9 cellular contexts compared by ENCODE assay signal in the genomic region with DNA sequence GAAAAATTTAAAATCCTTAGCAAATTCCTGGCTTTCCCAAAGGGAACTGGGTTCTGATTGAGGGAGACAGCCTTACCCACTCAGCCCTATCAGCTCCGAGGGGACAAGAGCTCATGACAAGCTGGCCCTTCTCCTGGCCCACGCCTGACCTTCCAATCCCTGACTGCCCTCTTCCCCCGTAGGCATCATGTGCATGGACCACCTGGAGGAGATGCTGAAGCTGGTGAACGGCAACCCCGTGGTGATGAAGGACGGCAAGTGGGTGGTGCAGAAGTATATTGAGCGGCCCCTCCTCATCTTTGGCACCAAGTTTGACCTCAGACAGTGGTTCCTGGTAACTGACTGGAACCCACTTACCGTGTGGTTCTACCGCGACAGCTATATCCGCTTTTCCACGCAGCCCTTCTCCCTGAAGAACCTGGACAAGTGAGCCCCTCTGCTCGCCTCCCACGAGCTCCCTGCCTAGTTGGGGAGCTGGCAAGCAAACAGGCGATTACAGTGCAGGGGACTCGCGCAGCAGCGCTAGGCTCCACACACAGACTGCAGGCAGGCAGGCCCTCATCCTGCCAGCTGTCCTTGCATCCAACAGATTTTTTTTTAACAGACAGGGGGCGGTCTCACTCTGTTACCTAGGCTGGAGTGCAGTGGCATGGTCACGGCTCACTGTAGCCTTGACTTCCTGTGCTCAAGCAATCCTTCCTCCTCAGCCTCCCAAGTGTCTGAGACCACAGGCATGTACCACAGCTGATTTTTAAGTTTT. TPM values are rescaled to one million over a fixed set of nuclear protein-coding genes. Genes with fewer than 3 reads are reported as not detected.
DNase-seq lines count a peak whose midpoint lies in the region; ATAC-seq and TF ChIP-seq lines count a peak whose summit lies in the region.
"Had no signal": no experiment of that assay in that cellular context is flagged by ENCODE, and none has a peak within 500 bp of the region (broad histone marks: within the 10 kb centered on the region; RNA-seq: fewer than 3 reads in every experiment).

No MANE protein-coding gene starts in this region.

- WGBS in adrenal gland, 4 donors = 78 to 83% (median 81%) methylated on average over 20 of the region's 20 CpGs

- intact Hi-C loops in adrenal gland (cut with DNase I) = no loop called here

- no peak overlapping the region for H3K27ac Mint-ChIP-seq in memory B cell

- H3K36me3 ChIP-seq in MM.1S (replicated peaks; ENCODE audit: insufficient read depth, low read length) (no peaks in the 10 kb centered on the region), adrenal gland (replicated peaks in 1 of 2) (peaks cover 0 to 8% of the 10 kb centered on the region in 2 donors)

- ATAC-seq in memory B cell (ENCODE audit: low read depth) (peak; percentile 50), HG03280 (IDR thresholded peaks at IDR 0.05; ENCODE audit: unreplicated experiment) (no peak), HG02885 (IDR thresholded peaks at IDR 0.05; ENCODE audit: poor library complexity, unreplicated experiment) (no peak), GM21360 (IDR thresholded peaks at IDR 0.05; ENCODE audit: unreplicated experiment) (no peak)

- no peaks in the 10 kb centered on the region for H4K20me1 ChIP-seq in MM.1S (ENCODE audit: insufficient read depth, low read length)

- H3F3A ChIP-seq in MM.1S (ENCODE audit: insufficient read depth, low read length) = no peaks in the 10 kb centered on the region

- DNase-seq in GF-D8 (lab: John Stamatoyannopoulos, UW) = peak; percentile 28
- DNase-seq in MM.1S = peak; percentile 8
- DNase-seq in adrenal gland = no peak
- DNase-seq in memory B cell (ENCODE audit: low spot score in 2 of 2) = no peak
- DNase-seq in amygdala (lab: John Stamatoyannopoulos, UW) = no peak

- H3K4me1 Mint-ChIP-seq in memory B cell = no peaks in the 10 kb centered on the region

- H3K27me3 Mint-ChIP-seq in memory B cell = no peaks in the 10 kb centered on the region

- H3K4me2 ChIP-seq in MM.1S (ENCODE audit: low read depth, low read length) = no peak overlapping the region

- peak; percentile 13 for TF ChIP-seq CTCF in MM.1S (IDR thresholded peaks at IDR 0.05; ENCODE audit: low read length)
- TF ChIP-seq CTCF in adrenal gland (IDR thresholded peaks at IDR 0.05) = peak in 4 of 6 experiments; percentile 9 to 40 (median 29)

- no peaks in the 10 kb centered on the region for H3K9me3 ChIP-seq in MM.1S (replicated peaks; ENCODE audit: insufficient read depth, low read length)
- no peaks in the 10 kb centered on the region for H3K9me3 ChIP-seq in adrenal gland (replicated peaks in 1 of 3)

- no peak overlapping the region for H3K4me3 ChIP-seq in MM.1S (ENCODE audit: low read length)
- H3K4me3 ChIP-seq in adrenal gland = no peak overlapping the region

- no peak overlapping the region for H3K9ac ChIP-seq in MM.1S (ENCODE audit: low read length)

- no peak overlapping the region for H2AFZ ChIP-seq in MM.1S (ENCODE audit: low read length)

- H3K9me2 ChIP-seq in MM.1S (replicated peaks; ENCODE audit: insufficient read depth, low read length) = no peaks in the 10 kb centered on the region

- no peaks in the 10 kb centered on the region for H3K9me3 Mint-ChIP-seq in memory B cell

- TF ChIP-seq POLR2A in adrenal gland (IDR thresholded peaks at IDR 0.05) = no peak

- H3K36me3 Mint-ChIP-seq in memory B cell = no peaks in the 10 kb centered on the region

- H3K4me3 Mint-ChIP-seq in memory B cell = no peak overlapping the region

- H3K27ac ChIP-seq in MM.1S (ENCODE audit: low read length) (no peak overlapping the region), adrenal gland (no peak overlapping the region)
- H3K27ac ChIP-seq: epithelial cell of prostate had no signal

- H3K27me3 ChIP-seq in MM.1S (replicated peaks; ENCODE audit: insufficient read depth, low read length) (no peaks in the 10 kb centered on the region), adrenal gland (no peaks in the 10 kb centered on the region)

- H3K4me1 ChIP-seq in MM.1S (ENCODE audit: low read length) (no peaks in the 10 kb centered on the region), adrenal gland (replicated peaks in 1 of 2) (no peaks in the 10 kb centered on the region)

- H3K79me2 ChIP-seq in MM.1S (ENCODE audit: low read length) = no peaks in the 10 kb centered on the region

RNA-seq across cellular contexts. Expression of a gene that starts 16.8 kb away (rescaled TPM):
- 100 to 1,000 TPM in 1 of 8 donors, 10 to 100 TPM in 7; 21.5 to 116 (median 54.6) TPM for total RNA-seq in adrenal gland
- 10 to 100 TPM; 27.7 to 47.9 (median 35.1) TPM for polyA plus RNA-seq in adrenal gland

RNA-seq across cellular contexts. Expression of a gene that starts 16.9 kb away (rescaled TPM):
- 10 to 100 TPM; 13.8 to 68.0 (median 45.5) TPM for total RNA-seq in adrenal gland
- polyA plus RNA-seq in adrenal gland = 100 to 1,000 TPM in 2 of 3 donors, 10 to 100 TPM in 1; 10.1 to 214 (median 146) TPM

RNA-seq across cellular contexts. Expression of a gene that starts 34.1 kb away (rescaled TPM):
- total RNA-seq in adrenal gland = 100 to 1,000 TPM; 138 to 249 (median 184) TPM
- polyA plus RNA-seq in adrenal gland = 100 to 1,000 TPM in 1 of 3 donors, 10 to 100 TPM in 2; 75.8 to 140 (median 77.4) TPM

RNA-seq across cellular contexts. Expression of a gene that starts 34.7 kb away (rescaled TPM):
- total RNA-seq in adrenal gland = 100 to 1,000 TPM in 5 of 8 donors, 10 to 100 TPM in 3; 59.1 to 148 (median 122) TPM
- polyA plus RNA-seq in adrenal gland = 100 to 1,000 TPM in 2 of 3 donors, 10 to 100 TPM in 1; 49.7 to 133 (median 117) TPM

RNA-seq across cellular contexts. Expression of a gene that starts 53.1 kb away (rescaled TPM):
- total RNA-seq in adrenal gland = 1 to 10 TPM in 5 of 8 donors, under 1 TPM in 2, not detected in 1; 0.43 to 5.9 (median 1.4) TPM
- polyA plus RNA-seq in adrenal gland = 100 to 1,000 TPM in 1 of 3 donors, 1 to 10 TPM in 1, under 1 TPM in 1; 0.38 to 108 (median 3.9) TPM

Comparison
In these comparisons a context has a peak if more than half of its experiments do, and no peak if none do; other contexts are left out.
1. DNase-seq: peak in GF-D8 (single experiment) and MM.1S (single experiment); none in adrenal gland (0 of 7), memory B cell (0 of 2) and amygdala (0 of 56).